Comparison of ENCODE assay signal across 12 cellular contexts in the genomic region with DNA sequence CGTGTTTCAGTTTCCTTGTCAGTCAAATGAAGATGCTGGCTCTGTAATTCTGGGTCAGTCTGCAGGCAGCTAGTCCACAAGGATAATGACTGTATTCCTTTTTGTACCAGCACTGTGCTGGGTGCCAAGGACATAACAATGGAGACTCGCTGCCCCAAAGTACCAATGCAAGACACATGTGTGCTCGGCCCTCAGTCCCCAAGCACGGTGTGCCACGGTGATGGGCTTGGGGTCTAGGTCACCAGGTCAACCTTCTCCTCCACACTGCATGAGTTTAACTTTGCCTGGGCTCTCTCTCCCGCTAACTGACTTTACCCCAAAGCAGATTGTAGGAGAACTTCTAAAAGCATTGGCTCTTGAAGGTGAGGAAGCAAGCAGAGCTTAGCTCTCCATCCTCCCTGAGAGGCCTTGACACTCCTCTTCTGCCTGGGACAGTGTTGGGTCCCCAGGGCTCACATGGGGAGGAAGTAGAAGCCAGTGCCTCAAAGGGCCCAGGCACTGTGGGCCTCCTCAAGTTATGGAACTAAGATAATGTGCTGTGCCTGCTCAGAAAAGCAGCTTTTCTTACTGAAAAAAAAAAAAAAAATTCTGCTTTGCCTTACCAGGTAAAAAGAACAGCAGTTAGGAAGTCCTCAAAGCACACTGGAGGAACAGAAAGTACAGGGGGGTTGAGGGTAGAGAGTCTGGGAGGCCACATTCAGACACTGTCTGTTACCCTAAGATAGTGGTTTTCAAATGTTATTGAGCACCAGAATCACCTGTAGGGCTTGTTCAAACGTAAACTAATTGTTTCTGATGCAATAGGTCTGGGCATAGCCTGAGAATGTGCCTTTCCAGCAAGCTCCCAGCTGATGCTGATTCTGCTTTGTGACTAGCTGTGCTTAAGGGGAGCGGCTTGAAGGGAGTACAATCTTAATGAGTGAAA.
A peak's percentile ranks its signal among the peaks of the same experiment; 100 is the strongest.
DNase-seq lines count a peak whose midpoint lies in the region; ATAC-seq lines count a peak whose summit lies in the region.
"Had no signal": no experiment of that assay in that cellular context is flagged by ENCODE, and none has a peak within 500 bp of the region (broad histone marks: within the 10 kb centered on the region; RNA-seq: fewer than 3 reads in every experiment).

No MANE protein-coding gene starts in this region.

- POLR2A ChIA-PET in CD4-positive, alpha-beta memory T cell (lab: Charles Lee; ENCODE audit: partially characterized antibody) = interaction anchor here (0.5 kb wide), 1 partner anchor 703 kb away, joined by 4 read pairs; no protein-coding TSS in a partner anchor

- no peaks in the 10 kb centered on the region for H3K9me3 ChIP-seq in CD4-positive, alpha-beta memory T cell (ENCODE audit: control insufficient read depth in 1 of 2, low read length in 2 of 2)
- H3K9me3 ChIP-seq: tibial nerve had no signal

- CTCF ChIA-PET in CD4-positive, alpha-beta memory T cell (lab: Charles Lee; ENCODE audit: partially characterized antibody) = interaction anchor here (0.9 kb wide), 1 partner anchor 480 kb away, joined by 5 read pairs; no protein-coding TSS in a partner anchor

- no peaks in the 10 kb centered on the region for H3K27me3 ChIP-seq in CD4-positive, alpha-beta memory T cell (ENCODE audit: insufficient read depth, low read length)
- H3K27me3 ChIP-seq: tibial nerve had no signal

- H3K4me1 Mint-ChIP-seq in CD4-positive, alpha-beta memory T cell = peaks cover 8 to 13% (median 11%) of the 10 kb centered on the region in 4 donors

- DNase-seq in CD1c-positive myeloid dendritic cell (ENCODE audit: extremely low spot score) = peak; percentile 7
- peak; percentile 4 for DNase-seq in NCI-H69 (lab: John Stamatoyannopoulos, UW)
- no peak for DNase-seq in NCI-H226
- DNase-seq in stimulated activated CD4-positive, alpha-beta T cell treated with anti-CD3 and anti-CD28 coated beads, Interleukin-2, amount 100 ng/mL, for 48 hours = no peak
- DNase-seq in NCI-H1436 treated with DMSO at 0.1 percent for 48 hours (lab: John Stamatoyannopoulos, UW) = no peak
- no peak for DNase-seq in CD4-positive, alpha-beta memory T cell
- DNase-seq: NCI-H2081 treated with DMSO at 0.1 percent for 48 hours; stimulated activated CD4-positive, alpha-beta T cell treated with anti-CD3 and anti-CD28 coated beads, Interleukin-12 subunit alpha, Interleukin-12 subunit beta, amount 100 ng/mL, for 4 hours had no signal

- ATAC-seq in GM19025 (IDR thresholded peaks at IDR 0.05; ENCODE audit: low read depth, unreplicated experiment) = peak; percentile 46
- peak; percentile 66 for ATAC-seq in HG02798 (IDR thresholded peaks at IDR 0.05; ENCODE audit: poor library complexity, unreplicated experiment)

- intact Hi-C loops in CD4-positive, alpha-beta memory T cell (cut with micrococcal nuclease) = no loop called here

- no peak overlapping the region for H3K27ac Mint-ChIP-seq in CD4-positive, alpha-beta memory T cell

- H3K9me3 Mint-ChIP-seq in CD4-positive, alpha-beta memory T cell = no peaks in the 10 kb centered on the region

- no peak overlapping the region for H3K4me3 ChIP-seq in CD4-positive, alpha-beta memory T cell (ENCODE audit: low read length in 2 of 2)
- H3K4me3 ChIP-seq: tibial nerve had no signal

- no peak overlapping the region for H3K27ac ChIP-seq in CD4-positive, alpha-beta memory T cell (ENCODE audit: low read depth, low read length)
- H3K27ac ChIP-seq: tibial nerve had no signal

- no peaks in the 10 kb centered on the region for H3K36me3 ChIP-seq in CD4-positive, alpha-beta memory T cell (ENCODE audit: insufficient read depth, low read length)
- H3K36me3 ChIP-seq: tibial nerve had no signal

- peaks cover 0 to 2% of the 10 kb centered on the region in 2 donors for H3K27me3 Mint-ChIP-seq in CD4-positive, alpha-beta memory T cell

- no peaks in the 10 kb centered on the region for H3K36me3 Mint-ChIP-seq in CD4-positive, alpha-beta memory T cell
- H3K36me3 Mint-ChIP-seq: CD14-positive monocyte had no signal

- H3K4me3 Mint-ChIP-seq in CD4-positive, alpha-beta memory T cell = no peak overlapping the region
- H3K4me3 Mint-ChIP-seq: CD14-positive monocyte had no signal

- H3K4me1 ChIP-seq in CD4-positive, alpha-beta memory T cell (ENCODE audit: insufficient read depth, low read length) = peaks cover 5% of the 10 kb centered on the region

Comparison
In these comparisons a context has a peak if more than half of its experiments do, and no peak if none do; other contexts are left out.
1. DNase-seq: peak in CD1c-positive myeloid dendritic cell (single experiment) and NCI-H69 (single experiment); none in NCI-H226 (single experiment), stimulated activated CD4-positive, alpha-beta T cell treated with anti-CD3 and anti-CD28 coated beads, Interleukin-2, amount 100 ng/mL, for 48 hours (0 of 2), NCI-H1436 treated with DMSO at 0.1 percent for 48 hours (single experiment) and CD4-positive, alpha-beta memory T cell (0 of 5).